ENCODE assay signal across 10 cellular contexts in genomic region chr1:153961421-153961820, GRCh38. TPM values are rescaled to one million over a fixed set of nuclear protein-coding genes. Genes with fewer than 3 reads are reported as not detected.
DNase-seq lines count a peak whose midpoint lies in the region; ATAC-seq lines count a peak whose summit lies in the region.
"Had no signal": no experiment of that assay in that cellular context is flagged by ENCODE, and none has a peak within 500 bp of the region (broad histone marks: within the 10 kb centered on the region; RNA-seq: fewer than 3 reads in every experiment).

No MANE protein-coding gene starts in this region.

- peaks cover 12 to 15% of the 10 kb centered on the region in 2 donors for H3K36me3 ChIP-seq in stomach smooth muscle (ENCODE audit: control insufficient read depth in 2 of 2, insufficient read depth in 2 of 2, low read length in 2 of 2)

- H3K27ac Mint-ChIP-seq in activated T-cell treated with anti-CD3 and anti-CD28 coated beads, Interleukin-2, amount 50 U/mL, for 24 hours, result peak overlapping the region; percentile 93
- H3K27ac Mint-ChIP-seq in activated T-helper 1 cell treated with anti-CD3 and anti-CD28 coated beads, Interleukin-12 subunit alpha, Interleukin-12 subunit beta, Interleukin-2, Interleukin-4 antibody, amounts not matched to agents 30 ng/mL and 10 ng/mL and 1 ng/mL, durations not matched to agents 14 hours and 24 hours and 36 hours, result peak overlapping the region; percentile 36

- intact Hi-C loops in activated T-helper 1 cell treated with anti-CD3 and anti-CD28 coated beads, Interleukin-12 subunit alpha, Interleukin-12 subunit beta, Interleukin-2, Interleukin-4 antibody, amounts not matched to agents 30 ng/mL and 10 ng/mL and 1 ng/mL, durations not matched to agents 14 hours and 24 hours and 36 hours (cut with micrococcal nuclease), result loop anchor here (10.0 kb wide), 1 partner anchor 417 kb away; the partner anchor contains the start of genes S100A3, S100A4 and S100A5

- peaks cover 72% of the 10 kb centered on the region for H3K36me3 Mint-ChIP-seq in activated T-cell treated with anti-CD3 and anti-CD28 coated beads, Interleukin-2, amount 50 U/mL, for 24 hours (ENCODE audit: low read depth)
- H3K36me3 Mint-ChIP-seq in activated T-helper 1 cell treated with anti-CD3 and anti-CD28 coated beads, Interleukin-12 subunit alpha, Interleukin-12 subunit beta, Interleukin-2, Interleukin-4 antibody, amounts not matched to agents 30 ng/mL and 10 ng/mL and 1 ng/mL, durations not matched to agents 14 hours and 24 hours and 36 hours (ENCODE audit: low read depth), result peaks cover 17% of the 10 kb centered on the region

- peak overlapping the region; percentile 88 for H3K4me3 ChIP-seq in iPS-18c (ENCODE audit: insufficient read depth, low read depth, low read length)
- peak overlapping the region; percentile 88 to 93 for H3K4me3 ChIP-seq in stomach smooth muscle (ENCODE audit: low read length in 2 of 2)

- H3K4me3 Mint-ChIP-seq in activated T-cell treated with anti-CD3 and anti-CD28 coated beads, Interleukin-2, amount 50 U/mL, for 24 hours, result peak overlapping the region; percentile 89
- H3K4me3 Mint-ChIP-seq in activated T-helper 1 cell treated with anti-CD3 and anti-CD28 coated beads, Interleukin-12 subunit alpha, Interleukin-12 subunit beta, Interleukin-2, Interleukin-4 antibody, amounts not matched to agents 30 ng/mL and 10 ng/mL and 1 ng/mL, durations not matched to agents 14 hours and 24 hours and 36 hours, result peak overlapping the region; percentile 85

- H3K4me1 Mint-ChIP-seq in activated T-cell treated with anti-CD3 and anti-CD28 coated beads, Interleukin-2, amount 50 U/mL, for 24 hours (ENCODE audit: low read depth), result peaks cover 62% of the 10 kb centered on the region
- H3K4me1 Mint-ChIP-seq in activated T-helper 1 cell treated with anti-CD3 and anti-CD28 coated beads, Interleukin-12 subunit alpha, Interleukin-12 subunit beta, Interleukin-2, Interleukin-4 antibody, amounts not matched to agents 30 ng/mL and 10 ng/mL and 1 ng/mL, durations not matched to agents 14 hours and 24 hours and 36 hours (ENCODE audit: low read depth), result peaks cover 62% of the 10 kb centered on the region

- no peaks in the 10 kb centered on the region for H3K27me3 Mint-ChIP-seq in activated T-cell treated with anti-CD3 and anti-CD28 coated beads, Interleukin-2, amount 50 U/mL, for 24 hours
- no peaks in the 10 kb centered on the region for H3K27me3 Mint-ChIP-seq in activated T-helper 1 cell treated with anti-CD3 and anti-CD28 coated beads, Interleukin-12 subunit alpha, Interleukin-12 subunit beta, Interleukin-2, Interleukin-4 antibody, amounts not matched to agents 30 ng/mL and 10 ng/mL and 1 ng/mL, durations not matched to agents 14 hours and 24 hours and 36 hours (ENCODE audit: insufficient read depth)

- DNase-seq in activated T-cell treated with anti-CD3 and anti-CD28 coated beads, Interleukin-2, amount 50 U/mL, for 24 hours, result no peak
- no peak for DNase-seq in activated T-cell treated with anti-CD3 and anti-CD28 coated beads, Interleukin-2, amount 50 U/mL, for 48 hours
- DNase-seq in activated T-helper 1 cell treated with anti-CD3 and anti-CD28 coated beads, Interleukin-12 subunit alpha, Interleukin-12 subunit beta, Interleukin-2, Interleukin-4 antibody, amounts not matched to agents 30 ng/mL and 10 ng/mL and 1 ng/mL, durations not matched to agents 14 hours and 24 hours and 36 hours (ENCODE audit: low spot score), result no peak
- no peak for DNase-seq in AML-193 (lab: John Stamatoyannopoulos, UW)
- DNase-seq: C1 segment of cervical spinal cord, midbrain had no signal

- H3K4me1 ChIP-seq in stomach smooth muscle (ENCODE audit: control insufficient read depth, insufficient read depth, low read length), result peaks cover 53% of the 10 kb centered on the region

- peak overlapping the region in 1 of 2 donors; percentile 42 for H3K9ac ChIP-seq in stomach smooth muscle (ENCODE audit: low read length in 2 of 2)

- H3K27me3 ChIP-seq in stomach smooth muscle (ENCODE audit: control insufficient read depth in 1 of 2, insufficient read depth in 2 of 2, low read length in 2 of 2), result no peaks in the 10 kb centered on the region

- peaks cover 4% of the 10 kb centered on the region for H3K9me3 ChIP-seq in iPS-18c (ENCODE audit: control insufficient read depth, insufficient read depth, low read length)
- H3K9me3 ChIP-seq in stomach smooth muscle (ENCODE audit: control insufficient read depth in 2 of 2, low read length in 2 of 2), result no peaks in the 10 kb centered on the region

- no peak for ATAC-seq in HG03469 (IDR thresholded peaks at IDR 0.05; ENCODE audit: unreplicated experiment)
- ATAC-seq in GM18517 (IDR thresholded peaks at IDR 0.05; ENCODE audit: unreplicated experiment), result no peak

- peak overlapping the region; percentile 87 for H3K27ac ChIP-seq in stomach smooth muscle (ENCODE audit: low read length)

- no peaks in the 10 kb centered on the region for H3K9me3 Mint-ChIP-seq in activated T-cell treated with anti-CD3 and anti-CD28 coated beads, Interleukin-2, amount 50 U/mL, for 24 hours
- peaks cover 3% of the 10 kb centered on the region for H3K9me3 Mint-ChIP-seq in activated T-helper 1 cell treated with anti-CD3 and anti-CD28 coated beads, Interleukin-12 subunit alpha, Interleukin-12 subunit beta, Interleukin-2, Interleukin-4 antibody, amounts not matched to agents 30 ng/mL and 10 ng/mL and 1 ng/mL, durations not matched to agents 14 hours and 24 hours and 36 hours

RNA-seq across cellular contexts. Expression of gene SLC39A1, which starts 1.9 kb away (rescaled TPM):
- 75.4 and 76.1 TPM in 2 replicates for total RNA-seq in activated T-helper 1 cell treated with anti-CD3 and anti-CD28 coated beads, Interleukin-12 subunit alpha, Interleukin-12 subunit beta, Interleukin-2, Interleukin-4 antibody, amounts not matched to agents 30 ng/mL and 10 ng/mL and 1 ng/mL, durations not matched to agents 14 hours and 24 hours and 36 hours

RNA-seq across cellular contexts. Expression of gene CRTC2, which starts 3.0 kb away (rescaled TPM):
- 62.8 and 76.4 TPM in 2 replicates for total RNA-seq in activated T-helper 1 cell treated with anti-CD3 and anti-CD28 coated beads, Interleukin-12 subunit alpha, Interleukin-12 subunit beta, Interleukin-2, Interleukin-4 antibody, amounts not matched to agents 30 ng/mL and 10 ng/mL and 1 ng/mL, durations not matched to agents 14 hours and 24 hours and 36 hours

RNA-seq across cellular contexts. Expression of gene CREB3L4, which starts 6.3 kb away (rescaled TPM):
- total RNA-seq in activated T-helper 1 cell treated with anti-CD3 and anti-CD28 coated beads, Interleukin-12 subunit alpha, Interleukin-12 subunit beta, Interleukin-2, Interleukin-4 antibody, amounts not matched to agents 30 ng/mL and 10 ng/mL and 1 ng/mL, durations not matched to agents 14 hours and 24 hours and 36 hours, result 8.1 and 9.8 TPM in 2 replicates

RNA-seq across cellular contexts. Expression of gene DENND4B, which starts 14.9 kb away (rescaled TPM):
- 128 and 133 TPM in 2 replicates for total RNA-seq in activated T-helper 1 cell treated with anti-CD3 and anti-CD28 coated beads, Interleukin-12 subunit alpha, Interleukin-12 subunit beta, Interleukin-2, Interleukin-4 antibody, amounts not matched to agents 30 ng/mL and 10 ng/mL and 1 ng/mL, durations not matched to agents 14 hours and 24 hours and 36 hours

RNA-seq across cellular contexts. Expression of gene JTB, which starts 16.1 kb away (rescaled TPM):
- 198 and 213 TPM in 2 replicates for total RNA-seq in activated T-helper 1 cell treated with anti-CD3 and anti-CD28 coated beads, Interleukin-12 subunit alpha, Interleukin-12 subunit beta, Interleukin-2, Interleukin-4 antibody, amounts not matched to agents 30 ng/mL and 10 ng/mL and 1 ng/mL, durations not matched to agents 14 hours and 24 hours and 36 hours
